14 cellular contexts compared by ENCODE assay signal in genomic region chr4:169437299-169438047, GRCh38.
DNase-seq lines count a peak whose midpoint lies in the region; ATAC-seq, FAIRE-seq and TF ChIP-seq lines count a peak whose summit lies in the region.
"Had no signal": no experiment of that assay in that cellular context is flagged by ENCODE, and none has a peak within 500 bp of the region (broad histone marks: within the 10 kb centered on the region; RNA-seq: fewer than 3 reads in every experiment).

No MANE protein-coding gene starts in this region.

- no peak overlapping the region for H3K4me3 Mint-ChIP-seq in chondrocyte (ENCODE audit: unreplicated experiment)
- H3K4me3 Mint-ChIP-seq: activated CD8-positive, alpha-beta memory T cell treated with anti-CD3 and anti-CD28 coated beads, Interleukin-2, amount 10 ng/mL, durations not matched to agents 7 days and 5 days had no signal

- H3K36me3 Mint-ChIP-seq in chondrocyte (ENCODE audit: low read depth), result peaks cover 3% of the 10 kb centered on the region

- H3K27me3 Mint-ChIP-seq in chondrocyte (ENCODE audit: low read depth), result no peaks in the 10 kb centered on the region
- H3K27me3 Mint-ChIP-seq: activated CD8-positive, alpha-beta memory T cell treated with anti-CD3 and anti-CD28 coated beads, Interleukin-2, amount 10 ng/mL, durations not matched to agents 7 days and 5 days had no signal

- H3K4me1 Mint-ChIP-seq in chondrocyte (ENCODE audit: low read depth), result peaks cover 27% of the 10 kb centered on the region
- H3K4me1 Mint-ChIP-seq: activated CD8-positive, alpha-beta memory T cell treated with anti-CD3 and anti-CD28 coated beads, Interleukin-2, amount 10 ng/mL, durations not matched to agents 7 days and 5 days had no signal

- peak; percentile 27 for DNase-seq in GM12892 (ENCODE audit: insufficient read length)
- no peak for DNase-seq in SHP77 treated with DMSO at 0.1 percent for 48 hours (lab: John Stamatoyannopoulos, UW)
- DNase-seq in NCI-H2029 treated with DMSO at 0.1 percent for 48 hours (lab: John Stamatoyannopoulos, UW), result no peak
- no peak for DNase-seq in kidney glomerular epithelial cell (lab: John Stamatoyannopoulos, UW)
- DNase-seq in chondrocyte (ENCODE audit: low spot score), result no peak
- DNase-seq: activated CD8-positive, alpha-beta memory T cell treated with anti-CD3 and anti-CD28 coated beads, Interleukin-2, amount 10 ng/mL, durations not matched to agents 7 days and 5 days; erythroblast; NCI-H2171; stimulated activated CD4-positive, alpha-beta T cell treated with anti-CD3 and anti-CD28 coated beads, Interleukin-4, amount 100 ng/mL, for 1 hour had no signal

- H3K27ac Mint-ChIP-seq in chondrocyte (ENCODE audit: unreplicated experiment), result no peak overlapping the region
- H3K27ac Mint-ChIP-seq: activated CD8-positive, alpha-beta memory T cell treated with anti-CD3 and anti-CD28 coated beads, Interleukin-2, amount 10 ng/mL, durations not matched to agents 7 days and 5 days had no signal

- peak; percentile 95 for FAIRE-seq in GM12892 (lab: Jason Lieb, UNC)
- FAIRE-seq: G401.6, HepG2 had no signal

- no peak for TF ChIP-seq CTCF in chondrocyte (IDR thresholded peaks at IDR 0.05)

- ATAC-seq in GM19372 (IDR thresholded peaks at IDR 0.05; ENCODE audit: low read depth, unreplicated experiment), result peak; percentile 78
- ATAC-seq in HG02840 (IDR thresholded peaks at IDR 0.05; ENCODE audit: low FRiP score, unreplicated experiment), result peak; percentile 87
- ATAC-seq in HG03521 (IDR thresholded peaks at IDR 0.05; ENCODE audit: unreplicated experiment), result peak; percentile 90
- ATAC-seq: activated CD8-positive, alpha-beta memory T cell treated with anti-CD3 and anti-CD28 coated beads, Interleukin-2, amount 10 ng/mL, durations not matched to agents 7 days and 5 days had no signal

- peak; percentile 55; the same call in 1 of the 2 replicates for TF ChIP-seq POLR2A in GM12892 (IDR thresholded peaks at IDR 0.05; ENCODE audit: low read depth, low read length)

- H3K9me3 Mint-ChIP-seq in chondrocyte (ENCODE audit: low read depth), result peaks cover 3% of the 10 kb centered on the region
